Comparison of ENCODE assay signal across 1 cellular context in the genomic region with DNA sequence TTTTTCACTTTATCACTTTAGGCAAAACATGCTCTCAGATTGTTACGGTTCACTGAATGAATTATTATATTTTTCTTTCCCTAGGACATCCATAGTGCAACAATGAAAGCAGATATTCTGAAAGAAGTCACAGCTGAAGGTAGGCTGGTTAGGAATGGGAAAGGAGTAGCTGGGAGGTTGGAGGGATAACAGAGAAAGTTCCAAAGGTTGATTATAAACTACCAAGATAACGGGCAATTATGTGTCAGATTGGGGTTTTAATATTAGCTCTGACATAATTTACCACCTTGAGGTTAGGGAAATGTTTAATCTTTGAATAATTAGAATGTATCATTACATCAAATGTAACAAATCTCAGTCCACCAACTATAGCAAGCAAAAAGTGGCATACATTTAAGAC.
TF ChIP-seq lines count a peak whose summit lies in the region.

No MANE protein-coding gene starts in this region.

TF ChIP-seq in IMR-90, 13 proteins besides CTCF, POLR2A, EP300 and RAD21 (continued from another document):
- TF ChIP-seq RCOR1 (IDR thresholded peaks at IDR 0.05; ENCODE audit: insufficient replicate concordance, low read length) (no peak), BHLHE40 (IDR thresholded peaks at IDR 0.05; ENCODE audit: low read depth, low read length) (no peak), FOS (IDR thresholded peaks at IDR 0.05; ENCODE audit: low read depth, low read length) (no peak), ELK1 (IDR thresholded peaks at IDR 0.05; ENCODE audit: borderline replicate concordance, low read depth, low read length) (no peak), CHD1 (IDR thresholded peaks at IDR 0.05; ENCODE audit: low read depth, low read length) (no peak), MAFK (IDR thresholded peaks at IDR 0.05; ENCODE audit: low read depth, low read length) (no peak), MAZ (IDR thresholded peaks at IDR 0.05; ENCODE audit: borderline replicate concordance, low read depth, low read length) (no peak)
- TF ChIP-seq, protein P1, sequence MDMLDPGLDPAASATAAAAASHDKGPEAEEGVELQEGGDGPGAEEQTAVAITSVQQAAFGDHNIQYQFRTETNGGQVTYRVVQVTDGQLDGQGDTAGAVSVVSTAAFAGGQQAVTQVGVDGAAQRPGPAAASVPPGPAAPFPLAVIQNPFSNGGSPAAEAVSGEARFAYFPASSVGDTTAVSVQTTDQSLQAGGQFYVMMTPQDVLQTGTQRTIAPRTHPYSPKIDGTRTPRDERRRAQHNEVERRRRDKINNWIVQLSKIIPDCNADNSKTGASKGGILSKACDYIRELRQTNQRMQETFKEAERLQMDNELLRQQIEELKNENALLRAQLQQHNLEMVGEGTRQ (IDR thresholded peaks at IDR 0.05; ENCODE audit: low read depth, low read length): no peak
TF ChIP-seq in IMR-90: peak in this region for 0.
